In genomic region chr7:85770332-85770731, GRCh38 we compare ENCODE assay signal across 19 cellular contexts.
DNase-seq lines count a peak whose midpoint lies in the region; ATAC-seq and TF ChIP-seq lines count a peak whose summit lies in the region.
"Had no signal": no experiment of that assay in that cellular context is flagged by ENCODE, and none has a peak within 500 bp of the region (broad histone marks: within the 10 kb centered on the region; RNA-seq: fewer than 3 reads in every experiment).

No MANE protein-coding gene starts in this region.

- H3K4me3 ChIP-seq in AG10803 (ENCODE audit: low read length), result no peak overlapping the region
- H3K4me3 ChIP-seq in skeletal muscle cell (ENCODE audit: low read depth, low read length), result no peak overlapping the region
- H3K4me3 ChIP-seq: BLaER1 treated with 17β-estradiol and CSF1 and Interleukin-3, amounts not matched to agents 10 nM and 100 nM had no signal

- no peak for ATAC-seq in esophagus mucosa

- TF ChIP-seq CTCF in AG10803 (conservative IDR thresholded peaks at IDR 0.05; ENCODE audit: low read length), result no peak

- DNase-seq in AG10803 (ENCODE audit: low read depth) (peak; percentile 89), HCEC 1CT (peak; percentile 9), fibroblast of gingiva (ENCODE audit: low read depth) (peak; percentile 95), skeletal muscle cell (ENCODE audit: low read depth) (peak; percentile 56), retina (no peak), UCSD-AML1 (lab: John Stamatoyannopoulos, UW; ENCODE audit: unreplicated experiment) (no peak)
- DNase-seq: DND-41, GF-D8, IMR-90, Karpas-422, MM.1S, NCI-H1105 treated with DMSO at 0.1 percent for 48 hours, NCI-H187 treated with DMSO at 0.1 percent for 48 hours, NCI-H2171 treated with DMSO at 0.1 percent for 48 hours, NCI-H446 treated with DMSO at 0.1 percent for 48 hours, NCI-H748 treated with DMSO at 0.1 percent for 48 hours, SW 1271 had no signal

Comparison
In these comparisons a context has a peak if more than half of its experiments do, and no peak if none do; other contexts are left out.
1. DNase-seq: peak in AG10803 (single experiment), HCEC 1CT (single experiment), fibroblast of gingiva (single experiment) and skeletal muscle cell (single experiment); none in retina (single experiment) and UCSD-AML1 (single experiment).